Comparison of ENCODE assay signal across 20 cellular contexts in genomic region chr17:75596320-75597087, GRCh38. TPM values are rescaled to one million over a fixed set of nuclear protein-coding genes. Genes with fewer than 3 reads are reported as not detected.
DNase-seq lines count a peak whose midpoint lies in the region; ATAC-seq and TF ChIP-seq lines count a peak whose summit lies in the region.
"Had no signal": no experiment of that assay in that cellular context is flagged by ENCODE, and none has a peak within 500 bp of the region (broad histone marks: within the 10 kb centered on the region; RNA-seq: fewer than 3 reads in every experiment).

No MANE protein-coding gene starts in this region.

- H3K27me3 ChIP-seq in gastroesophageal sphincter = no peaks in the 10 kb centered on the region

- intact Hi-C loops in Right ventricle myocardium superior (cut with DNase I) = no loop called here
- intact Hi-C loops in left ventricle myocardium superior (cut with micrococcal nuclease) = no loop called here
- intact Hi-C loops in activated naive CD4-positive, alpha-beta T cell treated with anti-CD3 and anti-CD28 coated beads for 36 hours (cut with micrococcal nuclease) = no loop called here

- no peaks in the 10 kb centered on the region for H3K9me3 ChIP-seq in gastroesophageal sphincter
- H3K9me3 ChIP-seq: A549, Caco-2 had no signal

- TF ChIP-seq CTCF in osteocyte (IDR thresholded peaks at IDR 0.05) = no peak
- TF ChIP-seq CTCF in gastroesophageal sphincter (IDR thresholded peaks at IDR 0.05) = no peak

- H3K9me3 Mint-ChIP-seq in osteocyte (ENCODE audit: unreplicated experiment) = no peaks in the 10 kb centered on the region
- no peaks in the 10 kb centered on the region for H3K9me3 Mint-ChIP-seq in activated naive CD4-positive, alpha-beta T cell treated with anti-CD3 and anti-CD28 coated beads for 36 hours
- H3K9me3 Mint-ChIP-seq: CD4-positive, alpha-beta T cell; HFFc6 had no signal

- no peak overlapping the region for H3K4me3 ChIP-seq in gastroesophageal sphincter
- H3K4me3 ChIP-seq: A549, GM23248 had no signal

- ATAC-seq in Right ventricle myocardium superior (ENCODE audit: poor library complexity) (no peak), left ventricle myocardium superior (no peak), gastroesophageal sphincter (no peak)
- ATAC-seq: HCT116 had no signal

- WGBS in gastroesophageal sphincter (ENCODE audit: low coverage in 1 of 2), 2 donors = 100% methylated on average over 1 of the region's 17 CpGs; no CpG with 5 or more reads in 1 of the 2 donors

- TF ChIP-seq EP300 in gastroesophageal sphincter (IDR thresholded peaks at IDR 0.05) = no peak

- no peak overlapping the region for H3K27ac ChIP-seq in gastroesophageal sphincter
- H3K27ac ChIP-seq: 22Rv1, C4-2B, GM23248 had no signal

- H3K4me3 Mint-ChIP-seq in osteocyte (ENCODE audit: unreplicated experiment) = no peak overlapping the region
- H3K4me3 Mint-ChIP-seq in activated naive CD4-positive, alpha-beta T cell treated with anti-CD3 and anti-CD28 coated beads for 36 hours = no peak overlapping the region
- H3K4me3 Mint-ChIP-seq: CD4-positive, alpha-beta T cell; HFFc6 had no signal

- H3K36me3 ChIP-seq in gastroesophageal sphincter = no peaks in the 10 kb centered on the region

- H3K4me1 Mint-ChIP-seq in osteocyte (ENCODE audit: unreplicated experiment) = no peaks in the 10 kb centered on the region
- no peaks in the 10 kb centered on the region for H3K4me1 Mint-ChIP-seq in activated naive CD4-positive, alpha-beta T cell treated with anti-CD3 and anti-CD28 coated beads for 36 hours (ENCODE audit: low read depth)

- DNase-seq in Right ventricle myocardium superior (peak; percentile 27), left ventricle myocardium superior (no peak), islet precursor cell (peak; percentile 51), osteocyte (ENCODE audit: extremely low spot score, unreplicated experiment) (peak; percentile 83), NCI-H2029 (lab: John Stamatoyannopoulos, UW) (no peak)
- DNase-seq in activated naive CD4-positive, alpha-beta T cell treated with anti-CD3 and anti-CD28 coated beads for 36 hours = no peak
- DNase-seq: AML-193; Caco-2; CD4-positive, alpha-beta T cell; DMS79; GDM1; GM23248; HFFc6 had no signal

- no peaks in the 10 kb centered on the region for H3K4me1 ChIP-seq in gastroesophageal sphincter
- H3K4me1 ChIP-seq: Caco-2 had no signal

- CTCF ChIA-PET in activated naive CD4-positive, alpha-beta T cell treated with anti-CD3 and anti-CD28 coated beads for 36 hours (lab: Charles Lee) = no interaction called here

- no peak for TF ChIP-seq POLR2A in gastroesophageal sphincter (IDR thresholded peaks at IDR 0.05)

- H3K27me3 Mint-ChIP-seq in osteocyte (ENCODE audit: unreplicated experiment) = no peaks in the 10 kb centered on the region
- H3K27me3 Mint-ChIP-seq in activated naive CD4-positive, alpha-beta T cell treated with anti-CD3 and anti-CD28 coated beads for 36 hours (ENCODE audit: low read depth) = no peaks in the 10 kb centered on the region
- H3K27me3 Mint-ChIP-seq: CD4-positive, alpha-beta T cell had no signal

- no peaks in the 10 kb centered on the region for H3K36me3 Mint-ChIP-seq in osteocyte (ENCODE audit: unreplicated experiment)
- H3K36me3 Mint-ChIP-seq in activated naive CD4-positive, alpha-beta T cell treated with anti-CD3 and anti-CD28 coated beads for 36 hours (ENCODE audit: low read depth) = no peaks in the 10 kb centered on the region

- H3K27ac Mint-ChIP-seq in osteocyte (ENCODE audit: unreplicated experiment) = no peak overlapping the region
- H3K27ac Mint-ChIP-seq in activated naive CD4-positive, alpha-beta T cell treated with anti-CD3 and anti-CD28 coated beads for 36 hours = no peak overlapping the region
- H3K27ac Mint-ChIP-seq: CD4-positive, alpha-beta T cell; HFFc6 had no signal

RNA-seq across cellular contexts. Expression of gene MYO15B, which starts 8.9 kb away (rescaled TPM):
- 37.1 TPM for total RNA-seq in Right ventricle myocardium superior
- total RNA-seq in left ventricle myocardium superior = 48.2 TPM
- 40.8 and 42.5 TPM in 2 replicates for total RNA-seq in osteocyte
- total RNA-seq in activated naive CD4-positive, alpha-beta T cell treated with anti-CD3 and anti-CD28 coated beads for 36 hours = 10 to 100 TPM; 24.6 to 29.7 TPM
- 10 to 100 TPM; 10.7 to 76.1 (median 50.8) TPM for total RNA-seq in gastroesophageal sphincter

RNA-seq across cellular contexts. Expression of gene SMIM5, which starts 36.7 kb away (rescaled TPM):
- 12.5 TPM for total RNA-seq in Right ventricle myocardium superior
- total RNA-seq in left ventricle myocardium superior = 15.8 TPM
- 0.24 and 0.42 TPM in 2 replicates for total RNA-seq in osteocyte
- not detected for total RNA-seq in activated naive CD4-positive, alpha-beta T cell treated with anti-CD3 and anti-CD28 coated beads for 36 hours
- 1 to 10 TPM; 3.8 to 6.8 (median 5.0) TPM for total RNA-seq in gastroesophageal sphincter
- total RNA-seq: Daoy, GM23248, H4 had no signal

Comparison
In these comparisons a context has a peak if more than half of its experiments do, and no peak if none do; other contexts are left out.
1. DNase-seq: peak in Right ventricle myocardium superior (single experiment), islet precursor cell (single experiment) and osteocyte (single experiment); none in left ventricle myocardium superior (single experiment), NCI-H2029 (single experiment) and activated naive CD4-positive, alpha-beta T cell treated with anti-CD3 and anti-CD28 coated beads for 36 hours (single experiment).